Comparison of ENCODE assay signal across 11 cellular contexts in the genomic region with DNA sequence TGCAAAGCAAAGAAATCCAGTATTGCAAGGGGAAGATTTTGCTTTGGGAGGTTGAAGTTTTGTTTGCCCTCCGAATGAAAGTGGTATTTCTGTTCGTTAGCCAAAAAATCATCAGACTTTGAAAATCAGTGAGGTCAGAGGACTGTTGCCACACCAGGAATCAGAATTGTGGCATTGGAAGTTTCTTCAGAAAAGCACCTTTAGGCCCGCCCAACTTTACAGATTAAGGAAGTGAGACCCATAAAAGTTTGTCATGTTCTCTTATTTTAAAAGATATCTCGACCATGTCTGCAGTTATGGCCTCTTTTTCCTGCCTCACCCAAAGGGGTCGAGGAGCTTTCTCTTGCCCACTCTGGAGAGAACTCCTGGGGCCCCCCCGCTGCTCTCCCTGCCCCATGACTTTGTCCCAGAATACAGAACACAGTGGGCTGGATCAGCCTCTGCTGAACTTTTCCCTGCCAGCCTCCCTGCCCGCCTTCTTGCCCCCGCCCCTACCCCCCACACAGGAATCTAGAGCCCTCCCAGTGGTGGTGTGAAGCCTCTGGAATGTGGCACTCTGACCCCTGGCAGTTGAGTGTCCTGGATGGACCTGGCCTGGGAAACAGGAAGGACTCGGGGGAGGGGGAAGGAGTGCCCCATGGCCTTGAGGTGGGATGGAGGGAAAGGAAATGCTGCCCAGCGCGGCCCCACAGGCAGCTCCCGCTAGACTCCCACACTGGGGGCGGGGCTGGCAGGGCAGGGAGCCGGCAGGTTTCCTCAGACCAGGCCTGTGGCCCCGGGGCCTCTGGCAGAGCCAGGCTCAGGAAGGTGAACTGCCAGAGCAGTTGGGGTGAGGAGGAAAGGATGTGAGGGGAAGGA. TPM values are rescaled to one million over a fixed set of nuclear protein-coding genes. Genes with fewer than 3 reads are reported as not detected.
DNase-seq lines count a peak whose midpoint lies in the region; ATAC-seq, FAIRE-seq and TF ChIP-seq lines count a peak whose summit lies in the region.
"Had no signal": no experiment of that assay in that cellular context is flagged by ENCODE, and none has a peak within 500 bp of the region (broad histone marks: within the 10 kb centered on the region; RNA-seq: fewer than 3 reads in every experiment).

No MANE protein-coding gene starts in this region.

- H3K27me3 ChIP-seq in GM23338 (ENCODE audit: insufficient read depth), result no peaks in the 10 kb centered on the region
- H3K27me3 ChIP-seq in heart right ventricle, result no peaks in the 10 kb centered on the region
- H3K27me3 ChIP-seq in pancreas, result no peaks in the 10 kb centered on the region

- H2AFZ ChIP-seq in GM23338, result no peak overlapping the region

- H3K36me3 ChIP-seq in GM23338 (ENCODE audit: insufficient read depth) (no peaks in the 10 kb centered on the region), heart right ventricle (peaks cover 0 to 21% (median 0%) of the 10 kb centered on the region in 9 donors), pancreas (no peaks in the 10 kb centered on the region)

- H3K79me2 ChIP-seq in GM23338 (replicated peaks; ENCODE audit: insufficient read depth), result peaks cover 94% of the 10 kb centered on the region

- H3K9me3 ChIP-seq in heart right ventricle (no peaks in the 10 kb centered on the region), pancreas (no peaks in the 10 kb centered on the region)

- peaks cover 9% of the 10 kb centered on the region for H4K20me1 ChIP-seq in GM23338 (replicated peaks; ENCODE audit: insufficient read depth)

- peaks cover 81% of the 10 kb centered on the region for H3K4me1 ChIP-seq in GM23338 (ENCODE audit: insufficient read depth)
- H3K4me1 ChIP-seq in heart right ventricle, result peaks cover 16 to 78% (median 37%) of the 10 kb centered on the region in 9 donors
- H3K4me1 ChIP-seq in pancreas, result peaks cover 2 to 15% (median 7%) of the 10 kb centered on the region in 3 donors

- peak overlapping the region; percentile 38 for H3K4me2 ChIP-seq in GM23338

- H3K36me3 Mint-ChIP-seq in GM23338 (ENCODE audit: low read depth), result peaks cover 11% of the 10 kb centered on the region
- H3K36me3 Mint-ChIP-seq in natural killer cell treated with Interleukin-12 subunit alpha and Interleukin-12 subunit beta and Interleukin-15 and Interleukin-18, amount 100 ng/mL, for 72 hours, result peaks cover 4% of the 10 kb centered on the region

- no peak overlapping the region for H3K4me3 Mint-ChIP-seq in GM23338
- no peak overlapping the region for H3K4me3 Mint-ChIP-seq in natural killer cell treated with Interleukin-12 subunit alpha and Interleukin-12 subunit beta and Interleukin-15 and Interleukin-18, amount 100 ng/mL, for 72 hours

- ATAC-seq in GM23338 (peak; percentile 71), SK-N-SH treated with all-trans-retinoic acid at 6 μM for 48 hours (peak; percentile 42), heart right ventricle (peak in 7 of 8 donors; percentile 10 to 61 (median 30)), pancreas (peak; percentile 59 to 88 (median 80))
- ATAC-seq in natural killer cell treated with Interleukin-12 subunit alpha and Interleukin-12 subunit beta and Interleukin-15 and Interleukin-18, amount 100 ng/mL, for 72 hours, result no peak

- intact Hi-C loops in heart right ventricle (cut with DNase I) (no loop called here), pancreas (cut with DNase I) (no loop called here)

- H3K4me3 ChIP-seq in GM23338 (no peak overlapping the region), heart right ventricle (no peak overlapping the region), pancreas (no peak overlapping the region)

- H3K4me1 Mint-ChIP-seq in GM23338, result peaks cover 86% of the 10 kb centered on the region
- H3K4me1 Mint-ChIP-seq in natural killer cell treated with Interleukin-12 subunit alpha and Interleukin-12 subunit beta and Interleukin-15 and Interleukin-18, amount 100 ng/mL, for 72 hours (ENCODE audit: low read depth in 2 of 2), result peaks cover 9 to 11% of the 10 kb centered on the region in 2 donors

- TF ChIP-seq CTCF in GM23338 (conservative IDR thresholded peaks at IDR 0.05; ENCODE audit: low read depth in 2 of 2) (no peak), heart right ventricle (IDR thresholded peaks at IDR 0.05) (no peak), pancreas (IDR thresholded peaks at IDR 0.05) (no peak)

- no peaks in the 10 kb centered on the region for H3K9me2 ChIP-seq in GM23338 (ENCODE audit: insufficient read depth)

- H3K9me3 Mint-ChIP-seq in GM23338, result no peaks in the 10 kb centered on the region
- no peaks in the 10 kb centered on the region for H3K9me3 Mint-ChIP-seq in natural killer cell treated with Interleukin-12 subunit alpha and Interleukin-12 subunit beta and Interleukin-15 and Interleukin-18, amount 100 ng/mL, for 72 hours

- peak overlapping the region; percentile 72; the same call in 1 of the 2 replicates for H3K27ac Mint-ChIP-seq in GM23338
- H3K27ac Mint-ChIP-seq in natural killer cell treated with Interleukin-12 subunit alpha and Interleukin-12 subunit beta and Interleukin-15 and Interleukin-18, amount 100 ng/mL, for 72 hours, result no peak overlapping the region

- 66 to 74% methylated on average over 15 of the region's 15 CpGs for WGBS in heart right ventricle, 2 donors
- 40 to 47% methylated on average over 15 of the region's 15 CpGs for WGBS in pancreas, 2 donors

- DNase-seq in GM23338 (ENCODE audit: low spot score), result peak; percentile 81
- no peak for DNase-seq in heart right ventricle
- peak; percentile 20 to 78 (median 74) for DNase-seq in pancreas
- DNase-seq in natural killer cell treated with Interleukin-12 subunit alpha and Interleukin-12 subunit beta and Interleukin-15 and Interleukin-18, amount 100 ng/mL, for 72 hours (ENCODE audit: low spot score), result no peak
- DNase-seq in inferior parietal cortex (ENCODE audit: extremely low spot score), result no peak
- no peak for DNase-seq in substantia nigra (lab: John Stamatoyannopoulos, UW)
- DNase-seq in NCI-H1436 treated with DMSO at 0.1 percent for 48 hours (lab: John Stamatoyannopoulos, UW), result no peak
- DNase-seq: activated CD4-positive, CD25-positive, alpha-beta regulatory T cell; NCI-H2227 treated with DMSO at 0.1 percent for 48 hours had no signal

- H3K27ac ChIP-seq in GM23338 (ENCODE audit: low read depth) (peak overlapping the region; percentile 42; the same call in 1 of the 2 replicates), heart right ventricle (peak overlapping the region in 1 of 10 donors; percentile 41), pancreas (peak overlapping the region; percentile 22 to 64 (median 44)), substantia nigra (ENCODE audit: low read depth, low read length, poor library complexity, severe bottlenecking) (no peak overlapping the region)

- FAIRE-seq in pancreas (lab: Jason Lieb, UNC), result no peak
- FAIRE-seq: GM19239 had no signal

- H3F3A ChIP-seq in GM23338 (replicated peaks; ENCODE audit: low read depth), result no peaks in the 10 kb centered on the region

- peaks cover 7% of the 10 kb centered on the region for H3K27me3 Mint-ChIP-seq in GM23338 (ENCODE audit: insufficient read depth, low read depth, poor library complexity)
- H3K27me3 Mint-ChIP-seq in natural killer cell treated with Interleukin-12 subunit alpha and Interleukin-12 subunit beta and Interleukin-15 and Interleukin-18, amount 100 ng/mL, for 72 hours, result no peaks in the 10 kb centered on the region

TF ChIP-seq in GM23338, 12 proteins besides CTCF, POLR2A, EP300 and RAD21:
- TF ChIP-seq, protein P1, sequence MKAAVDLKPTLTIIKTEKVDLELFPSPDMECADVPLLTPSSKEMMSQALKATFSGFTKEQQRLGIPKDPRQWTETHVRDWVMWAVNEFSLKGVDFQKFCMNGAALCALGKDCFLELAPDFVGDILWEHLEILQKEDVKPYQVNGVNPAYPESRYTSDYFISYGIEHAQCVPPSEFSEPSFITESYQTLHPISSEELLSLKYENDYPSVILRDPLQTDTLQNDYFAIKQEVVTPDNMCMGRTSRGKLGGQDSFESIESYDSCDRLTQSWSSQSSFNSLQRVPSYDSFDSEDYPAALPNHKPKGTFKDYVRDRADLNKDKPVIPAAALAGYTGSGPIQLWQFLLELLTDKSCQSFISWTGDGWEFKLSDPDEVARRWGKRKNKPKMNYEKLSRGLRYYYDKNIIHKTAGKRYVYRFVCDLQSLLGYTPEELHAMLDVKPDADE (IDR thresholded peaks at IDR 0.05), result 0 out of 2 replicates have a peak, but pooled peaks have one; percentile 26
- no peak for TF ChIP-seq POLR2AphosphoS5 (IDR thresholded peaks at IDR 0.05; ENCODE audit: low read depth)
TF ChIP-seq in GM23338: peak in this region for 1.

TF ChIP-seq in SK-N-SH treated with all-trans-retinoic acid at 6 μM for 48 hours, 23 proteins besides CTCF, POLR2A, EP300 and RAD21 (continues in another document):
- no peak for TF ChIP-seq GLIS3 (CRISPR knock-in tag; IDR thresholded peaks at IDR 0.05)
- TF ChIP-seq ZFP30 (CRISPR knock-in tag; IDR thresholded peaks at IDR 0.05), result no peak
- no peak for TF ChIP-seq ARNTL (CRISPR knock-in tag; IDR thresholded peaks at IDR 0.05; ENCODE audit: borderline replicate concordance, low read depth)

RNA-seq across cellular contexts. Expression of a gene that starts 25.3 kb away (rescaled TPM):
- 30.9 and 36.4 TPM in 2 replicates for total RNA-seq in GM23338 (2014; rRNA removed; shearing (Covaris generic))
- polyA plus RNA-seq in GM23338 (2016; fragmentation: Nextera tagmentation; extraction: Ambion mirVana), result 10.5 and 11.3 TPM in 2 replicates
- 10 to 100 TPM; 35.1 to 83.6 (median 66.5) TPM for total RNA-seq in heart right ventricle
- polyA plus RNA-seq in heart right ventricle, result 10 to 100 TPM; 14.1 to 21.4 TPM
- total RNA-seq in pancreas, result 10 to 100 TPM; 15.9 to 29.1 (median 22.5) TPM
- polyA plus RNA-seq in pancreas, result 10 to 100 TPM in 1 of 2 donors, 1 to 10 TPM in 1; 5.2 to 14.7 TPM
- total RNA-seq in natural killer cell treated with Interleukin-12 subunit alpha and Interleukin-12 subunit beta and Interleukin-15 and Interleukin-18, amount 100 ng/mL, for 72 hours, result 10 to 100 TPM in 1 of 2 donors, 1 to 10 TPM in 1; 6.6 to 13.6 TPM

Comparison
In these comparisons a context has a peak if more than half of its experiments do, and no peak if none do; other contexts are left out.
1. ATAC-seq: peak in GM23338 (single experiment), SK-N-SH treated with all-trans-retinoic acid at 6 μM for 48 hours (single experiment), heart right ventricle (7 of 8) and pancreas (4 of 4); none in natural killer cell treated with Interleukin-12 subunit alpha and Interleukin-12 subunit beta and Interleukin-15 and Interleukin-18, amount 100 ng/mL, for 72 hours (0 of 2).
2. DNase-seq: peak in GM23338 (single experiment) and pancreas (6 of 6); none in heart right ventricle (0 of 2), natural killer cell treated with Interleukin-12 subunit alpha and Interleukin-12 subunit beta and Interleukin-15 and Interleukin-18, amount 100 ng/mL, for 72 hours (single experiment), inferior parietal cortex (single experiment), substantia nigra (0 of 49) and NCI-H1436 treated with DMSO at 0.1 percent for 48 hours (single experiment).